1 cellular context compared by ENCODE assay signal in genomic region chr5:59540366-59540765, GRCh38.
TF ChIP-seq lines count a peak whose summit lies in the region.

No MANE protein-coding gene starts in this region.

TF ChIP-seq in SK-N-SH, 30 proteins besides CTCF, POLR2A, EP300 and RAD21 (continued from another document):
- TF ChIP-seq REST (IDR thresholded peaks at IDR 0.05; ENCODE audit: low read depth, low read length) (no peak), GATA2 (CRISPR knock-in tag; IDR thresholded peaks at IDR 0.05) (no peak), FOXJ3 (CRISPR knock-in tag; IDR thresholded peaks at IDR 0.05) (no peak), MAX (IDR thresholded peaks at IDR 0.05; ENCODE audit: low read depth) (no peak), RFX5 (IDR thresholded peaks at IDR 0.05; ENCODE audit: low read length) (no peak)
